ENCODE assay signal across 7 cellular contexts in genomic region chr1:11805454-11806306, GRCh38.
A peak's percentile ranks its signal among the peaks of the same experiment; 100 is the strongest.
DNase-seq lines count a peak whose midpoint lies in the region; ATAC-seq, FAIRE-seq and TF ChIP-seq lines count a peak whose summit lies in the region.

CLCN6 (plus strand) TSS chr1:11806191; CDS start chr1:11806263, 72 bp downstream.
MTHFR (minus strand) TSS chr1:11805964; CDS start chr1:11803116, 2,848 bp downstream.

- FAIRE-seq in GM18507 (lab: Jason Lieb, UNC): peak; percentile 98

- TF ChIP-seq CTCF in retinal pigment epithelial cell (conservative IDR thresholded peaks at IDR 0.05; ENCODE audit: low read depth, low read length): no peak

- peak; percentile 95 for DNase-seq in GM18507 (ENCODE audit: extremely low spot score, insufficient read length, low read depth)
- peak; percentile 87 for DNase-seq in NCI-H2029 treated with DMSO at 0.1 percent for 48 hours (lab: John Stamatoyannopoulos, UW)
- DNase-seq in T-helper 9 cell: peak; percentile 97
- DNase-seq in astrocyte of the hippocampus (ENCODE audit: low read depth, low spot score): peak; percentile 100
- peak; percentile 95 to 97 for DNase-seq in hippocampal formation (lab: John Stamatoyannopoulos, UW)
- peak; percentile 96 for DNase-seq in retinal pigment epithelial cell (ENCODE audit: low read depth)

- H3K4me3 ChIP-seq in retinal pigment epithelial cell (ENCODE audit: low read length): peak within 1 kb of the TSS; percentile 52

- peak; percentile 78 for ATAC-seq in HG02981 (IDR thresholded peaks at IDR 0.05; ENCODE audit: unreplicated experiment)

Comparison
In these comparisons a context has a peak if more than half of its experiments do, and no peak if none do; other contexts are left out.
1. Peak in every context shown above with its lines: DNase-seq, ATAC-seq and H3K4me3 ChIP-seq.